Comparison of ENCODE assay signal across 9 cellular contexts in genomic region chr16:70694088-70694487, GRCh38. TPM values are rescaled to one million over a fixed set of nuclear protein-coding genes. Genes with fewer than 3 reads are reported as not detected.
DNase-seq lines count a peak whose midpoint lies in the region; ATAC-seq and TF ChIP-seq lines count a peak whose summit lies in the region.
"Had no signal": no experiment of that assay in that cellular context is flagged by ENCODE, and none has a peak within 500 bp of the region (broad histone marks: within the 10 kb centered on the region; RNA-seq: fewer than 3 reads in every experiment).

No MANE protein-coding gene starts in this region.

- TF ChIP-seq POLR2A in ovary (IDR thresholded peaks at IDR 0.05): no peak

- no peak for TF ChIP-seq EP300 in ovary (IDR thresholded peaks at IDR 0.05)

- CTCF ChIA-PET in RWPE1 (lab: Yijun Ruan, JAX): no interaction called here

- H3K27me3 ChIP-seq in ovary: no peaks in the 10 kb centered on the region

- no peak overlapping the region for H3K4me3 ChIP-seq in ovary

- H3K27ac ChIP-seq in RWPE1 (peak overlapping the region; percentile 100), ovary (peak overlapping the region; percentile 59 to 79)

- peaks cover 57% of the 10 kb centered on the region for H3K4me1 ChIP-seq in ovary (ENCODE audit: insufficient read depth)

- intact Hi-C loops in ovary (cut with DNase I): no loop called here

- POLR2A ChIA-PET in RWPE1 (lab: Yijun Ruan, JAX; ENCODE audit: low non-redundant PET): no interaction called here

- H3K9me3 ChIP-seq in ovary: no peaks in the 10 kb centered on the region

- 39 to 46% (median 41%) methylated on average over 10 of the region's 10 CpGs for WGBS in ovary, 3 donors

- DNase-seq in ELR (ENCODE audit: low read depth) (peak; percentile 97), RWPE1 (ENCODE audit: low spot score) (peak; percentile 94), fibroblast of gingiva (ENCODE audit: low read depth) (peak; percentile 91), ovary (peak in 1 of 5 donors; percentile 69), GDM1 (lab: John Stamatoyannopoulos, UW) (no peak)
- DNase-seq: activated naive CD4-positive, alpha-beta T cell had no signal

- no peaks in the 10 kb centered on the region for H3K36me3 ChIP-seq in ovary

- ATAC-seq in GM21360 (IDR thresholded peaks at IDR 0.05; ENCODE audit: unreplicated experiment): no peak
- ATAC-seq in GM21381 (IDR thresholded peaks at IDR 0.05; ENCODE audit: unreplicated experiment): no peak
- ATAC-seq in HG02885 (IDR thresholded peaks at IDR 0.05; ENCODE audit: poor library complexity, unreplicated experiment): no peak

- no peak for TF ChIP-seq CTCF in RWPE1 (conservative IDR thresholded peaks at IDR 0.05; ENCODE audit: low read depth)
- no peak for TF ChIP-seq CTCF in ovary (IDR thresholded peaks at IDR 0.05)

RNA-seq across cellular contexts. Expression of gene MTSS2, which starts 8.2 kb away (rescaled TPM):
- total RNA-seq in ovary: 10 to 100 TPM; 19.6 to 93.5 (median 40.2) TPM
- polyA plus RNA-seq in ovary: 10 to 100 TPM in 1 of 2 donors, 1 to 10 TPM in 1; 8.4 to 52.5 TPM

RNA-seq across cellular contexts. Expression of gene IL34, which starts 47.7 kb away (rescaled TPM):
- 1 to 10 TPM in 6 of 7 donors, under 1 TPM in 1; 0.91 to 4.0 (median 1.9) TPM for total RNA-seq in ovary
- polyA plus RNA-seq in ovary: 1 to 10 TPM in 1 of 2 donors, under 1 TPM in 1; 0.88 to 1.8 TPM
